Comparison of ENCODE assay signal across 8 cellular contexts in genomic region chr17:32349854-32350661, GRCh38. TPM values are rescaled to one million over a fixed set of nuclear protein-coding genes. Genes with fewer than 3 reads are reported as not detected.
DNase-seq lines count a peak whose midpoint lies in the region; ATAC-seq and TF ChIP-seq lines count a peak whose summit lies in the region.

ZNF207 (plus strand) TSS chr17:32350157; CDS start chr17:32350286, 129 bp downstream.

- peak; percentile 89 for DNase-seq in NCI-H2029 treated with DMSO at 0.1 percent for 48 hours (lab: John Stamatoyannopoulos, UW)
- peak; percentile 90 for DNase-seq in T-helper 9 cell
- DNase-seq in astrocyte of the cerebellum (ENCODE audit: low read depth), result peak; percentile 92
- peak; percentile 90 for DNase-seq in hepatic stellate cell (ENCODE audit: low spot score)
- DNase-seq in aorta, result peak; percentile 97 to 98

- H3K36me3 ChIP-seq in rectal smooth muscle tissue (ENCODE audit: control insufficient read depth, insufficient read depth, low read length) (peaks cover 13% of the 10 kb centered on the region), aorta (ENCODE audit: control insufficient read depth in 1 of 2, insufficient read depth in 2 of 2, low read length in 1 of 2) (no peaks in the 10 kb centered on the region)

- H3K4me3 ChIP-seq in astrocyte of the cerebellum (ENCODE audit: low read depth, low read length), result peak within 1 kb of the TSS; percentile 92
- peak within 1 kb of the TSS; percentile 100 for H3K4me3 ChIP-seq in rectal smooth muscle tissue (ENCODE audit: low read length)
- peak within 1 kb of the TSS; percentile 88 to 97 for H3K4me3 ChIP-seq in aorta (ENCODE audit: low read length in 2 of 2)

- H3K9me3 ChIP-seq in aorta (ENCODE audit: control insufficient read depth, low read length), result no peaks in the 10 kb centered on the region

- TF ChIP-seq CTCF in astrocyte of the cerebellum (IDR thresholded peaks at IDR 0.05; ENCODE audit: low read depth, low read length, missing control alignments), result no peak

- H3K9ac ChIP-seq in rectal smooth muscle tissue (ENCODE audit: low read length), result peak within 1 kb of the TSS; percentile 98

- H3K27ac ChIP-seq in rectal smooth muscle tissue (ENCODE audit: low read depth, low read length), result peak within 1 kb of the TSS; percentile 98
- peak within 1 kb of the TSS; percentile 95 to 98 for H3K27ac ChIP-seq in aorta (ENCODE audit: low read depth in 1 of 2, low read length in 2 of 2)

- intact Hi-C loops in aorta (cut with DNase I), result no loop called here

- WGBS in aorta, 2 donors, result 0 to 1% methylated on average over 47 of the region's 47 CpGs

- in situ Hi-C loops in astrocyte of the cerebellum (cut with HindIII; ENCODE audit: low sequenced_read_pairs), result no loop called here

- no peaks in the 10 kb centered on the region for H3K27me3 ChIP-seq in rectal smooth muscle tissue (ENCODE audit: control insufficient read depth, insufficient read depth, low read length)
- H3K27me3 ChIP-seq in aorta (ENCODE audit: control insufficient read depth in 1 of 2, insufficient read depth in 2 of 2, low read length in 1 of 2), result no peaks in the 10 kb centered on the region

- ATAC-seq in GM18502 (IDR thresholded peaks at IDR 0.05; ENCODE audit: poor library complexity, unreplicated experiment) (peak; percentile 91), HG02973 (IDR thresholded peaks at IDR 0.05; ENCODE audit: unreplicated experiment) (peak; percentile 79), aorta (ENCODE audit: low FRiP score) (peak; percentile 100)

- H3K4me1 ChIP-seq in rectal smooth muscle tissue (ENCODE audit: control insufficient read depth, insufficient read depth, low read length), result peaks cover 10% of the 10 kb centered on the region
- peaks cover 0 to 3% of the 10 kb centered on the region in 2 donors for H3K4me1 ChIP-seq in aorta (ENCODE audit: control insufficient read depth in 1 of 2, insufficient read depth in 2 of 2, low read length in 2 of 2)

RNA-seq across cellular contexts. Expression of gene ZNF207, which starts in this region (rescaled TPM):
- total RNA-seq in aorta, result 100 to 1,000 TPM; 162 to 188 TPM
- polyA plus RNA-seq in aorta, result 10 to 100 TPM; 39.7 to 88.4 TPM

Comparison
In these comparisons a context has a peak if more than half of its experiments do, and no peak if none do; other contexts are left out.
1. Peak in every context shown above with its lines: DNase-seq, ATAC-seq, H3K4me3 ChIP-seq and H3K27ac ChIP-seq.